Comparison of ENCODE assay signal across 8 cellular contexts in genomic region chr1:176559474-176560390, GRCh38.
DNase-seq lines count a peak whose midpoint lies in the region; ATAC-seq and TF ChIP-seq lines count a peak whose summit lies in the region.

No MANE protein-coding gene starts in this region.

- H3K4me3 ChIP-seq in HAP-1 (no peak overlapping the region), SU-DHL-6 (ENCODE audit: insufficient read depth, low read length, poor library complexity, severe bottlenecking) (no peak overlapping the region), fibroblast of lung (replicated peaks in 1 of 4; ENCODE audit: control extremely low read depth in 1 of 4, insufficient read depth in 1 of 4, low read depth in 3 of 4, low read length in 4 of 4) (no peak overlapping the region)

- H3K9me3 Mint-ChIP-seq in neural crest cell (no peaks in the 10 kb centered on the region), immature natural killer cell (peaks cover 0 to 5% (median 0%) of the 10 kb centered on the region in 6 donors)

- no peak overlapping the region for H3K4me2 ChIP-seq in SU-DHL-6 (ENCODE audit: low read depth, low read length, poor library complexity, severe bottlenecking)
- no peak overlapping the region for H3K4me2 ChIP-seq in fibroblast of lung (ENCODE audit: extremely low read depth, insufficient read depth, low read length)

- TF ChIP-seq CTCF in SU-DHL-6 (IDR thresholded peaks at IDR 0.05; ENCODE audit: insufficient read depth, low read length, poor library complexity, severe bottlenecking), result peak; percentile 75
- peak; percentile 79 to 99 for TF ChIP-seq CTCF in fibroblast of lung (conservative IDR thresholded peaks at IDR 0.05 in 1 of 2, IDR thresholded peaks at IDR 0.05 in 1 of 2; ENCODE audit: low read depth in 1 of 2, low read length in 2 of 2)
- TF ChIP-seq CTCF in neural crest cell (conservative IDR thresholded peaks at IDR 0.05), result peak; percentile 95

- DNase-seq in Right ventricle myocardium inferior (ENCODE audit: missing footprints) (no peak), cardiac septum (ENCODE audit: low spot score) (no peak), HAP-1 (ENCODE audit: low spot score in 2 of 2) (peak; percentile 27 to 67), NCI-H1048 (lab: John Stamatoyannopoulos, UW) (peak; percentile 68), fibroblast of lung (ENCODE audit: low read depth in 2 of 2) (peak; percentile 50 to 67), neural crest cell (ENCODE audit: low read depth, low spot score) (peak; percentile 65), immature natural killer cell (no peak)

- H3K9me3 ChIP-seq in HAP-1, result no peaks in the 10 kb centered on the region
- H3K9me3 ChIP-seq in SU-DHL-6 (ENCODE audit: insufficient read depth, low read length), result no peaks in the 10 kb centered on the region
- no peaks in the 10 kb centered on the region for H3K9me3 ChIP-seq in fibroblast of lung (ENCODE audit: control insufficient read depth, insufficient read depth, low read depth, low read length)

- intact Hi-C loops in Right ventricle myocardium inferior (cut with DNase I) (loop anchor here (1.0 to 2.0 kb wide), 4 partner anchors 132 to 322 kb away; no protein-coding TSS in a partner anchor), cardiac septum (cut with DNase I) (loop anchor here (1.0 to 5.0 kb wide), 5 partner anchors 93 to 321 kb away; no protein-coding TSS in a partner anchor)

- H3K4me3 Mint-ChIP-seq in neural crest cell, result no peak overlapping the region
- H3K4me3 Mint-ChIP-seq in immature natural killer cell, result no peak overlapping the region

- H3K36me3 ChIP-seq in HAP-1 (replicated peaks), result no peaks in the 10 kb centered on the region
- no peaks in the 10 kb centered on the region for H3K36me3 ChIP-seq in SU-DHL-6 (ENCODE audit: low read length)
- no peaks in the 10 kb centered on the region for H3K36me3 ChIP-seq in fibroblast of lung (ENCODE audit: control insufficient read depth, insufficient read depth, low read length)

- H3K27me3 ChIP-seq in HAP-1 (ENCODE audit: low read depth) (0 out of 2 replicates have a peak, but pooled peaks cover 3% of the 10 kb centered on the region), SU-DHL-6 (ENCODE audit: low read length) (no peaks in the 10 kb centered on the region), fibroblast of lung (ENCODE audit: control insufficient read depth, insufficient read depth, low read length) (peaks cover 3% of the 10 kb centered on the region)

- H3K27me3 Mint-ChIP-seq in neural crest cell (ENCODE audit: low read depth), result peaks cover 38% of the 10 kb centered on the region
- H3K27me3 Mint-ChIP-seq in immature natural killer cell (ENCODE audit: low read depth in 3 of 3), result peaks cover 2 to 5% (median 2%) of the 10 kb centered on the region in 3 donors

- H3K4me1 Mint-ChIP-seq in neural crest cell, result peaks cover 5% of the 10 kb centered on the region
- no peaks in the 10 kb centered on the region for H3K4me1 Mint-ChIP-seq in immature natural killer cell

- H3K79me2 ChIP-seq in SU-DHL-6 (ENCODE audit: insufficient read depth, low read length), result no peaks in the 10 kb centered on the region
- no peaks in the 10 kb centered on the region for H3K79me2 ChIP-seq in fibroblast of lung (ENCODE audit: control insufficient read depth, insufficient read depth, low read length)

- no peaks in the 10 kb centered on the region for H3K9me2 ChIP-seq in SU-DHL-6 (replicated peaks; ENCODE audit: insufficient read depth, low read length)

- H3K27ac Mint-ChIP-seq in neural crest cell (ENCODE audit: unreplicated experiment) (no peak overlapping the region), immature natural killer cell (no peak overlapping the region)

- no peak overlapping the region for H3K9ac ChIP-seq in SU-DHL-6 (ENCODE audit: low read length)
- H3K9ac ChIP-seq in fibroblast of lung (ENCODE audit: insufficient read depth, low read length), result no peak overlapping the region

- no peak overlapping the region for H3K27ac ChIP-seq in SU-DHL-6 (ENCODE audit: low read depth, low read length)
- H3K27ac ChIP-seq in fibroblast of lung (ENCODE audit: insufficient read depth, low read length), result no peak overlapping the region

- H2AFZ ChIP-seq in SU-DHL-6 (ENCODE audit: low read depth, low read length, severe bottlenecking), result no peak overlapping the region
- H2AFZ ChIP-seq in fibroblast of lung (ENCODE audit: low read length), result no peak overlapping the region

- no peaks in the 10 kb centered on the region for H3K4me1 ChIP-seq in HAP-1
- no peaks in the 10 kb centered on the region for H3K4me1 ChIP-seq in fibroblast of lung (ENCODE audit: control insufficient read depth, extremely low read depth, insufficient read depth, low read length)

- H3K36me3 Mint-ChIP-seq in neural crest cell (ENCODE audit: low read depth) (no peaks in the 10 kb centered on the region), immature natural killer cell (no peaks in the 10 kb centered on the region)

- H4K20me1 ChIP-seq in SU-DHL-6 (ENCODE audit: low read depth, low read length) (no peaks in the 10 kb centered on the region), fibroblast of lung (ENCODE audit: control insufficient read depth, extremely low read depth, insufficient read depth, low read length) (no peaks in the 10 kb centered on the region)

- in situ Hi-C loops in HAP-1 (cut with MboI; ENCODE audit: low sequenced_read_pairs), result loop anchor here (5.0 to 10.0 kb wide), 2 partner anchors 135 to 323 kb away; no protein-coding TSS in a partner anchor

- ATAC-seq in Right ventricle myocardium inferior, result peak; percentile 92

- no peaks in the 10 kb centered on the region for H3F3A ChIP-seq in SU-DHL-6 (ENCODE audit: insufficient read depth)

Comparison
In these comparisons a context has a peak if more than half of its experiments do, and no peak if none do; other contexts are left out.
1. DNase-seq: peak in HAP-1 (2 of 2), NCI-H1048 (single experiment), fibroblast of lung (2 of 2) and neural crest cell (single experiment); none in Right ventricle myocardium inferior (single experiment), cardiac septum (single experiment) and immature natural killer cell (0 of 3).
2. Peak in every context shown above with its lines, with median percentiles within 50 percentile points of each other: CTCF ChIP-seq.